1 cellular context compared by ENCODE assay signal in the genomic region with DNA sequence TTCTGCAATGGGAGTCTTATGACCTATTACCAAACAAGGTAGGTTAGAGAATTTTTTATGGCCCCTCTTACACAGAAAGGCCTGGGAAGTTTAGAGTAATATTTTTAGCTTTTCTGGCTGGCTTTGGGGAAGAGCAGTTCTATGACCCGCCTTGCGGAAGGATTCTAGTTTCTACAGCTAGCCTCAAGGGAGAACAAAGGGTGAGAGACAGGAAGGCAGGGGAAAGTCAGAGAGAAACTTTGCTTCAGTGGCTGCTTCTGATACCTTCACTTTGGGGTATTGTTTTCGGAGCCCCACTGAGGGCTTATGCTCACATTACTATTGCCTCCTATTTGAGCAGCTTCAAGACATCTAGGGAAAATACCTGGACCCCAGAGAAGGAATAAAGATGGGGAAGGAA.
TF ChIP-seq lines count a peak whose summit lies in the region.

No MANE protein-coding gene starts in this region.

TF ChIP-seq in HepG2, 621 proteins besides CTCF, POLR2A, EP300 and RAD21 (continued from another document):
- TF ChIP-seq ZC3H4 (CRISPR knock-in tag; IDR thresholded peaks at IDR 0.05; ENCODE audit: borderline replicate concordance) (no peak), HOXA3 (CRISPR knock-in tag; IDR thresholded peaks at IDR 0.05) (no peak), ELF3 (CRISPR knock-in tag; IDR thresholded peaks at IDR 0.05) (no peak), ZNF772 (CRISPR knock-in tag; IDR thresholded peaks at IDR 0.05) (no peak), IRF1 (CRISPR knock-in tag; IDR thresholded peaks at IDR 0.05; ENCODE audit: low read depth) (no peak), ZBTB7B (CRISPR knock-in tag; IDR thresholded peaks at IDR 0.05) (no peak), AHDC1 (CRISPR knock-in tag; IDR thresholded peaks at IDR 0.05; ENCODE audit: borderline replicate concordance) (no peak), PCBP2 (optimal IDR thresholded peaks at IDR 0.05; ENCODE audit: low read depth, low read length, poor library complexity, severe bottlenecking) (no peak), ZBTB25 (CRISPR knock-in tag; IDR thresholded peaks at IDR 0.05) (no peak), TFE3 (CRISPR knock-in tag; IDR thresholded peaks at IDR 0.05) (no peak), NCOA5 (CRISPR knock-in tag; IDR thresholded peaks at IDR 0.05) (no peak)
- TF ChIP-seq, protein P1, sequence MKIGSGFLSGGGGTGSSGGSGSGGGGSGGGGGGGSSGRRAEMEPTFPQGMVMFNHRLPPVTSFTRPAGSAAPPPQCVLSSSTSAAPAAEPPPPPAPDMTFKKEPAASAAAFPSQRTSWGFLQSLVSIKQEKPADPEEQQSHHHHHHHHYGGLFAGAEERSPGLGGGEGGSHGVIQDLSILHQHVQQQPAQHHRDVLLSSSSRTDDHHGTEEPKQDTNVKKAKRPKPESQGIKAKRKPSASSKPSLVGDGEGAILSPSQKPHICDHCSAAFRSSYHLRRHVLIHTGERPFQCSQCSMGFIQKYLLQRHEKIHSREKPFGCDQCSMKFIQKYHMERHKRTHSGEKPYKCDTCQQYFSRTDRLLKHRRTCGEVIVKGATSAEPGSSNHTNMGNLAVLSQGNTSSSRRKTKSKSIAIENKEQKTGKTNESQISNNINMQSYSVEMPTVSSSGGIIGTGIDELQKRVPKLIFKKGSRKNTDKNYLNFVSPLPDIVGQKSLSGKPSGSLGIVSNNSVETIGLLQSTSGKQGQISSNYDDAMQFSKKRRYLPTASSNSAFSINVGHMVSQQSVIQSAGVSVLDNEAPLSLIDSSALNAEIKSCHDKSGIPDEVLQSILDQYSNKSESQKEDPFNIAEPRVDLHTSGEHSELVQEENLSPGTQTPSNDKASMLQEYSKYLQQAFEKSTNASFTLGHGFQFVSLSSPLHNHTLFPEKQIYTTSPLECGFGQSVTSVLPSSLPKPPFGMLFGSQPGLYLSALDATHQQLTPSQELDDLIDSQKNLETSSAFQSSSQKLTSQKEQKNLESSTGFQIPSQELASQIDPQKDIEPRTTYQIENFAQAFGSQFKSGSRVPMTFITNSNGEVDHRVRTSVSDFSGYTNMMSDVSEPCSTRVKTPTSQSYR (CRISPR knock-in tag; IDR thresholded peaks at IDR 0.05; ENCODE audit: borderline replicate concordance) = no peak
